ENCODE assay signal across 17 cellular contexts in the genomic region with DNA sequence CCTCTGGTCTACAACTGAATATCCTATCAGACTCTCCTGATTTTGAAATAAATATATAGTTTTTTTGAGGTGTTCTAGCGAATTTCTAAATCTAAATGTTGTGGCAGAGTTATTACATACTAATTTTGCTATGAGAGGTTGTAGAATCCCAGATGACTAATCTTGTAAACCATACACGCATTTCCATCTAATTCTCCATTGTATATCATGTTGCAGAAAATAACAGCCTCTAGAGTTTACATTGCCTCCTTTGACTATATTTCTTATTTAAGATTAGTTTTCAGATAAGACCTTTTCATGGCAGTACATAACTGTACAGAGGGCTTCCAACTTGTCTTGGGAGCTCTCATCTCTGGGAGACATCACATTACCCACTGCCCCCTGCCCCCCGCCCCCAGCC. TPM values are rescaled to one million over a fixed set of nuclear protein-coding genes. Genes with fewer than 3 reads are reported as not detected.
A peak's percentile ranks its signal among the peaks of the same experiment; 100 is the strongest.
DNase-seq lines count a peak whose midpoint lies in the region; ATAC-seq and TF ChIP-seq lines count a peak whose summit lies in the region.
"Had no signal": no experiment of that assay in that cellular context is flagged by ENCODE, and none has a peak within 500 bp of the region (broad histone marks: within the 10 kb centered on the region; RNA-seq: fewer than 3 reads in every experiment).

No MANE protein-coding gene starts in this region.

- POLR2A ChIA-PET in Panc1 (lab: Charles Lee): no interaction called here

- in situ Hi-C loops in Panc1 (cut with HindIII; ENCODE audit: low pct_unique_long_range_greater_than_20kb, low sequenced_read_pairs): no loop called here

- intact Hi-C loops in Panc1 (cut with micrococcal nuclease; ENCODE audit: unreplicated experiment): no loop called here
- intact Hi-C loops in esophagus squamous epithelium (cut with DNase I): no loop called here

- H3K9me3 ChIP-seq in Panc1 (ENCODE audit: control insufficient read depth, insufficient read depth, low read depth, low read length): no peaks in the 10 kb centered on the region
- H3K9me3 ChIP-seq in skeletal muscle satellite cell (replicated peaks; ENCODE audit: low read length): no peaks in the 10 kb centered on the region
- no peaks in the 10 kb centered on the region for H3K9me3 ChIP-seq in esophagus squamous epithelium
- H3K9me3 ChIP-seq: neutrophil had no signal

- 64 to 71% methylated on average over 3 of the region's 3 CpGs for WGBS in esophagus squamous epithelium, 2 donors

- H3K36me3 ChIP-seq in Panc1 (ENCODE audit: control insufficient read depth, insufficient read depth, low read length) (no peaks in the 10 kb centered on the region), skeletal muscle satellite cell (ENCODE audit: insufficient read depth, low read length) (peaks cover under 1% of the 10 kb centered on the region), esophagus squamous epithelium (no peaks in the 10 kb centered on the region)
- H3K36me3 ChIP-seq: neutrophil had no signal

- TF ChIP-seq CTCF in Panc1 (IDR thresholded peaks at IDR 0.05): no peak
- no peak for TF ChIP-seq CTCF in choroid plexus epithelial cell (conservative IDR thresholded peaks at IDR 0.05; ENCODE audit: low read depth, low read length)
- no peak for TF ChIP-seq CTCF in esophagus squamous epithelium (IDR thresholded peaks at IDR 0.05)

- TF ChIP-seq POLR2A in esophagus squamous epithelium (IDR thresholded peaks at IDR 0.05): no peak

- BruUV-seq in Panc1 (replicated peaks; lab: Mats Ljungman, UMichigan): no TSS peak

- ATAC-seq in Panc1: no peak
- ATAC-seq in GM18858 (IDR thresholded peaks at IDR 0.05; ENCODE audit: unreplicated experiment): no peak
- ATAC-seq: activated CD4-positive, alpha-beta T cell treated with anti-CD3 and anti-CD28 coated beads for 36 hours had no signal

- H3K27me3 ChIP-seq in Panc1 (ENCODE audit: control insufficient read depth, insufficient read depth, low read length) (no peaks in the 10 kb centered on the region), skeletal muscle satellite cell (ENCODE audit: control insufficient read depth, insufficient read depth, low read length) (no peaks in the 10 kb centered on the region), esophagus squamous epithelium (no peaks in the 10 kb centered on the region)
- H3K27me3 ChIP-seq: neutrophil had no signal

- peak overlapping the region; percentile 54 for H3K4me2 ChIP-seq in skeletal muscle satellite cell (ENCODE audit: low read length)

- CTCF ChIA-PET in Panc1 (lab: Charles Lee): no interaction called here

- peak overlapping the region; percentile 38 for H3K9ac ChIP-seq in skeletal muscle satellite cell (ENCODE audit: low read depth, low read length)

- H3K27ac ChIP-seq in Panc1 (ENCODE audit: low read length) (0 out of 2 replicates have a peak overlapping the region, but pooled peaks have one; percentile 35), esophagus squamous epithelium (peak overlapping the region in 2 of 4 donors; percentile 18 to 72)
- H3K27ac ChIP-seq: neutrophil had no signal

- DNase-seq in ELR (ENCODE audit: low read depth) (peak; percentile 73), Panc1 (ENCODE audit: low read depth, low spot score) (no peak), choroid plexus epithelial cell (ENCODE audit: low read depth) (peak; percentile 57), MV-4-11 (lab: John Stamatoyannopoulos, UW) (no peak), esophagus squamous epithelium (lab: John Stamatoyannopoulos, UW) (no peak)
- DNase-seq: activated CD4-positive, alpha-beta T cell treated with anti-CD3 and anti-CD28 coated beads for 36 hours; CD4-positive, CD25-positive, alpha-beta regulatory T cell; cerebellar nuclear complex; effector memory CD4-positive, alpha-beta T cell; NCI-H2081 treated with DMSO at 0.1 percent for 48 hours; OCI-M1; SHP77 treated with DMSO at 0.1 percent for 48 hours; substantia nigra had no signal

- H3K4me1 ChIP-seq in Panc1 (ENCODE audit: control insufficient read depth, insufficient read depth, low read length): peaks cover 52% of the 10 kb centered on the region
- peaks cover 57% of the 10 kb centered on the region for H3K4me1 ChIP-seq in skeletal muscle satellite cell (ENCODE audit: control insufficient read depth, insufficient read depth, low read length)
- H3K4me1 ChIP-seq in esophagus squamous epithelium: peaks cover 20 to 100% (median 53%) of the 10 kb centered on the region in 3 donors

- H3K4me3 ChIP-seq in Panc1 (ENCODE audit: low read depth in 2 of 2, low read length in 2 of 2) (no peak overlapping the region), choroid plexus epithelial cell (ENCODE audit: low read depth, low read length) (no peak overlapping the region), skeletal muscle satellite cell (ENCODE audit: low read length) (no peak overlapping the region), esophagus squamous epithelium (no peak overlapping the region)
- H3K4me3 ChIP-seq: lung had no signal

RNA-seq across cellular contexts. Expression of a gene that starts 22.9 kb away (rescaled TPM):
- total RNA-seq in Panc1 (2021; ENCODE audit: unreplicated experiment): 42.2 TPM
- polyA plus RNA-seq in Panc1 (2012; ENCODE audit: insufficient read length): 27.3 TPM
- 51.5 and 58.8 TPM in 2 replicates for total RNA-seq in skeletal muscle satellite cell (2012; rRNA removed)
- 10 to 100 TPM; 23.6 to 30.6 (median 29.0) TPM for total RNA-seq in esophagus squamous epithelium

Comparison
In these comparisons a context has a peak if more than half of its experiments do, and no peak if none do; other contexts are left out.
1. DNase-seq: peak in ELR (single experiment) and choroid plexus epithelial cell (single experiment); none in Panc1 (single experiment), MV-4-11 (single experiment) and esophagus squamous epithelium (single experiment).